9 cellular contexts compared by ENCODE assay signal in the genomic region with DNA sequence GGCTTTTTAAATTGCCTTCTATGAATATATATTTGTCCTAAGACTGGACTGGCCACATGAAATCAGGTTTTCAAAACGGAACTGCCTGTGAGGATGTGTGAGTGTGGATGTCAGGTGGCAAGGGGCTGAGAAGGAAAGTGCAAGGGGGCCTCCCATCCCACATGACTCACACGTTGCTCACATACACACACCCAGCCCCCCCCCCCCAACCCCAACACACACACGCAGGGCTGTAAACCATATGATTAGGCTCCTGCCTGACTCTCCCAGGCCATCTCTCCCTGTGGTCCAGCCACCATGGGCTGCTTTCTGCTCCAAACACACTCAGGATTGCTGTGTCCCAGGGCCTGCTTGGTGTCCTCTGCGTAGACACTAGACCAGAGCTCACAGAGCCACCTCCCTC. TPM values are rescaled to one million over a fixed set of nuclear protein-coding genes. Genes with fewer than 3 reads are reported as not detected.
DNase-seq lines count a peak whose midpoint lies in the region; TF ChIP-seq lines count a peak whose summit lies in the region.
"Had no signal": no experiment of that assay in that cellular context is flagged by ENCODE, and none has a peak within 500 bp of the region (broad histone marks: within the 10 kb centered on the region; RNA-seq: fewer than 3 reads in every experiment).

No MANE protein-coding gene starts in this region.

- TF ChIP-seq EP300 in esophagus muscularis mucosa (IDR thresholded peaks at IDR 0.05), result no peak

- H3K4me1 Mint-ChIP-seq in activated naive CD4-positive, alpha-beta T cell treated with anti-CD3 and anti-CD28 coated beads, Interleukin-2, amount 50 U/mL, for 24 hours, result peaks cover 12% of the 10 kb centered on the region

- DNase-seq in activated T-cell treated with anti-CD3 and anti-CD28 coated beads for 48 hours (ENCODE audit: low read depth) (peak; percentile 37), activated T-cell treated with anti-CD3 and anti-CD28 coated beads for 4 hours (no peak), NCI-H2227 (lab: John Stamatoyannopoulos, UW; ENCODE audit: unreplicated experiment) (peak; percentile 31), lung microvascular endothelial cell (ENCODE audit: low read depth in 2 of 2) (peak; percentile 35 to 84), stromal cell of bone marrow (ENCODE audit: low read depth) (peak; percentile 65), esophagus muscularis mucosa (ENCODE audit: extremely low spot score) (no peak), tibial artery (no peak)

- no peak overlapping the region for H3K27ac Mint-ChIP-seq in activated naive CD4-positive, alpha-beta T cell treated with anti-CD3 and anti-CD28 coated beads, Interleukin-2, amount 50 U/mL, for 24 hours

- H3K4me1 ChIP-seq in esophagus muscularis mucosa (peaks cover 18 to 33% (median 25%) of the 10 kb centered on the region in 4 donors), tibial artery (peaks cover 0 to 25% (median 12%) of the 10 kb centered on the region in 4 donors)

- no peaks in the 10 kb centered on the region for H3K36me3 Mint-ChIP-seq in activated naive CD4-positive, alpha-beta T cell treated with anti-CD3 and anti-CD28 coated beads, Interleukin-2, amount 50 U/mL, for 24 hours

- H3K27ac ChIP-seq in esophagus muscularis mucosa (replicated peaks in 1 of 4) (peak overlapping the region in 2 of 4 donors; percentile 31 to 63), tibial artery (peak overlapping the region in 1 of 2 donors; percentile 51)

- no peak for TF ChIP-seq CTCF in esophagus muscularis mucosa (IDR thresholded peaks at IDR 0.05)
- no peak for TF ChIP-seq CTCF in tibial artery (IDR thresholded peaks at IDR 0.05)

- TF ChIP-seq POLR2A in esophagus muscularis mucosa (IDR thresholded peaks at IDR 0.05; ENCODE audit: low read depth), result no peak

- intact Hi-C loops in esophagus muscularis mucosa (cut with DNase I), result no loop called here
- intact Hi-C loops in tibial artery (cut with DNase I; ENCODE audit: low total_unique reads), result no loop called here

- H3K9me3 ChIP-seq in esophagus muscularis mucosa (no peaks in the 10 kb centered on the region), tibial artery (no peaks in the 10 kb centered on the region)
- H3K9me3 ChIP-seq: adrenal gland had no signal

- H3K9me3 Mint-ChIP-seq in activated naive CD4-positive, alpha-beta T cell treated with anti-CD3 and anti-CD28 coated beads, Interleukin-2, amount 50 U/mL, for 24 hours, result no peaks in the 10 kb centered on the region

- H3K4me3 Mint-ChIP-seq in activated naive CD4-positive, alpha-beta T cell treated with anti-CD3 and anti-CD28 coated beads, Interleukin-2, amount 50 U/mL, for 24 hours, result peak overlapping the region; percentile 56

- H3K27me3 ChIP-seq in esophagus muscularis mucosa, result no peaks in the 10 kb centered on the region
- H3K27me3 ChIP-seq in tibial artery, result no peaks in the 10 kb centered on the region
- H3K27me3 ChIP-seq: adrenal gland had no signal

- peak overlapping the region in 1 of 4 donors; percentile 23 for H3K4me3 ChIP-seq in esophagus muscularis mucosa
- H3K4me3 ChIP-seq in tibial artery, result no peak overlapping the region

- peaks cover 0 to 3% (median 0%) of the 10 kb centered on the region in 4 donors for H3K36me3 ChIP-seq in esophagus muscularis mucosa
- H3K36me3 ChIP-seq in tibial artery, result peaks cover 0 to 7% (median 0%) of the 10 kb centered on the region in 3 donors
- H3K36me3 ChIP-seq: adrenal gland had no signal

- WGBS in esophagus muscularis mucosa, result 22% methylated on average over 3 of the region's 4 CpGs

- H3K27me3 Mint-ChIP-seq in activated naive CD4-positive, alpha-beta T cell treated with anti-CD3 and anti-CD28 coated beads, Interleukin-2, amount 50 U/mL, for 24 hours, result no peaks in the 10 kb centered on the region

RNA-seq across cellular contexts. Expression of gene DEGS1, which starts 22.4 kb away (rescaled TPM):
- 64.1 and 70.0 TPM in 2 replicates for total RNA-seq in lung microvascular endothelial cell
- 100 to 1,000 TPM; 117 to 152 (median 124) TPM for total RNA-seq in esophagus muscularis mucosa

Comparison
In these comparisons a context has a peak if more than half of its experiments do, and no peak if none do; other contexts are left out.
1. DNase-seq: peak in activated T-cell treated with anti-CD3 and anti-CD28 coated beads for 48 hours (single experiment), NCI-H2227 (single experiment), lung microvascular endothelial cell (2 of 2) and stromal cell of bone marrow (single experiment); none in activated T-cell treated with anti-CD3 and anti-CD28 coated beads for 4 hours (single experiment), esophagus muscularis mucosa (single experiment) and tibial artery (0 of 2).